In genomic region chr18:48303883-48304282, GRCh38 we compare ENCODE assay signal across 17 cellular contexts.
DNase-seq lines count a peak whose midpoint lies in the region; FAIRE-seq and TF ChIP-seq lines count a peak whose summit lies in the region.
"Had no signal": no experiment of that assay in that cellular context is flagged by ENCODE, and none has a peak within 500 bp of the region (broad histone marks: within the 10 kb centered on the region; RNA-seq: fewer than 3 reads in every experiment).

No MANE protein-coding gene starts in this region.

- no peak overlapping the region for H4K5ac ChIP-seq in H1 (ENCODE audit: insufficient read length, low read depth, low read length)

- H4K91ac ChIP-seq in H1 (replicated peaks; ENCODE audit: insufficient read length, low read length), result no peak overlapping the region

- no peak overlapping the region for H2BK20ac ChIP-seq in H1 (ENCODE audit: low read length)

- H3K79me1 ChIP-seq in H1 (ENCODE audit: low read depth, low read length), result no peaks in the 10 kb centered on the region

- H3K56ac ChIP-seq in H1 (replicated peaks; ENCODE audit: insufficient read length, low read depth, low read length), result no peak overlapping the region

- TF ChIP-seq CTCF in H1 (IDR thresholded peaks at IDR 0.05; ENCODE audit: control extremely low read depth in 1 of 3, insufficient read depth in 1 of 3, low read depth in 1 of 3, low read length in 3 of 3) (no peak), spleen (IDR thresholded peaks at IDR 0.05 in 8 of 11, conservative IDR thresholded peaks at IDR 0.05 in 3 of 11) (no peak), testis (IDR thresholded peaks at IDR 0.05) (no peak), D721Med (IDR thresholded peaks at IDR 0.05; ENCODE audit: insufficient read depth, missing control alignments) (no peak)

- CTCF ChIA-PET in H1 (lab: Charles Lee; ENCODE audit: partially characterized antibody), result interaction anchor here (1.5 to 1.7 kb wide), 3 partner anchors 13 to 274 kb away, joined by 4 to 6 read pairs (median 4); no protein-coding TSS in a partner anchor

- H3K4me3 ChIP-seq in H1 (ENCODE audit: extremely low read depth in 1 of 4, insufficient read depth in 2 of 4, low read depth in 3 of 4, low read length in 4 of 4), result no peak overlapping the region
- no peak overlapping the region for H3K4me3 ChIP-seq in spleen
- H3K4me3 ChIP-seq in testis, result no peak overlapping the region

- H2BK5ac ChIP-seq in H1 (ENCODE audit: low read depth, low read length), result no peak overlapping the region

- H3K9me3 ChIP-seq in H1 (ENCODE audit: insufficient read depth in 2 of 2, low read depth in 1 of 2, low read length in 1 of 2) (no peaks in the 10 kb centered on the region), spleen (no peaks in the 10 kb centered on the region), testis (no peaks in the 10 kb centered on the region)

- WGBS in H1 (ENCODE audit: extremely low coverage in 1 of 2, insufficient coverage in 1 of 2, insufficient read length in 1 of 2, insufficient replicate concordance in 2 of 2, low coverage in 1 of 2, low lambda C conversion rate in 2 of 2, missing lambda C conversion rate in 1 of 2), 2 experiments, result 98% methylated on average over 3 of the region's 3 CpGs; no CpG with 5 or more reads in 1 of the 2 experiments
- WGBS in spleen, 5 donors, result 69 to 90% (median 73%) methylated on average over 1 to 3 of the region's 3 CpGs
- 76 to 92% methylated on average over 3 of the region's 3 CpGs for WGBS in testis, 2 donors

- H2AK5ac ChIP-seq in H1 (ENCODE audit: low read depth, low read length), result no peak overlapping the region

- H3K4me1 ChIP-seq in H1 (replicated peaks in 1 of 4; ENCODE audit: control insufficient read depth in 3 of 4, insufficient read depth in 4 of 4, low read length in 3 of 4), result peaks cover 0 to 3% (median 0%) of the 10 kb centered on the region in 4 experiments; a peak in 2 of 7 replicates
- peaks cover 4 to 59% (median 13%) of the 10 kb centered on the region in 6 donors for H3K4me1 ChIP-seq in spleen
- no peaks in the 10 kb centered on the region for H3K4me1 ChIP-seq in testis

- no peak overlapping the region for H3K4ac ChIP-seq in H1 (replicated peaks; ENCODE audit: insufficient read length, low read depth, low read length)

- H2BK120ac ChIP-seq in H1 (replicated peaks; ENCODE audit: low read depth, low read length), result no peak overlapping the region

- H3K27me3 ChIP-seq in H1 (replicated peaks in 1 of 4; ENCODE audit: control insufficient read depth in 3 of 4, extremely low read depth in 1 of 4, insufficient read depth in 3 of 4, low read length in 3 of 4) (no peaks in the 10 kb centered on the region; a peak in 1 of 7 replicates), spleen (replicated peaks in 1 of 7) (no peaks in the 10 kb centered on the region), testis (no peaks in the 10 kb centered on the region)

- no peak for TF ChIP-seq RAD21 in H1 (IDR thresholded peaks at IDR 0.05 in 1 of 2, conservative IDR thresholded peaks at IDR 0.05 in 1 of 2; ENCODE audit: low read depth in 2 of 2, low read length in 2 of 2)

- H3K4me2 ChIP-seq in H1 (ENCODE audit: insufficient read depth in 1 of 2, low read depth in 2 of 2, low read length in 2 of 2), result no peak overlapping the region

- peak overlapping the region; percentile 14; the same call in 1 of the 2 replicates for H2BK12ac ChIP-seq in H1 (ENCODE audit: low read depth, low read length)

- H3K18ac ChIP-seq in H1 (ENCODE audit: extremely low read depth, low read length), result no peak overlapping the region

- no peak for TF ChIP-seq EP300 in H1 (IDR thresholded peaks at IDR 0.05; ENCODE audit: borderline replicate concordance in 1 of 2, low read depth in 2 of 2, low read length in 2 of 2)

- no peak overlapping the region for H3K23ac ChIP-seq in H1 (ENCODE audit: insufficient read length)

- FAIRE-seq in H1 (lab: Jason Lieb, UNC), result no peak
- no peak for FAIRE-seq in D721Med (lab: Jason Lieb, UNC)
- FAIRE-seq: G401.6, GM12892 had no signal

- no peaks in the 10 kb centered on the region for H4K20me1 ChIP-seq in H1 (replicated peaks in 1 of 2; ENCODE audit: control insufficient read depth in 1 of 2, insufficient read depth in 2 of 2, low read length in 2 of 2)

- H2BK15ac ChIP-seq in H1 (ENCODE audit: low read length), result no peak overlapping the region

- H3K79me2 ChIP-seq in H1 (ENCODE audit: control insufficient read depth in 1 of 2, insufficient read depth in 2 of 2, low read length in 2 of 2), result no peaks in the 10 kb centered on the region

- no peaks in the 10 kb centered on the region for H3K23me2 ChIP-seq in H1 (ENCODE audit: low read depth, low read length)

- DNase-seq in H1 (ENCODE audit: low read depth in 1 of 2, low spot score in 2 of 2), result no peak
- DNase-seq in islet precursor cell, result peak; percentile 34
- peak; percentile 43 for DNase-seq in spleen
- no peak for DNase-seq in testis
- DNase-seq in NCI-H2196 (lab: John Stamatoyannopoulos, UW; ENCODE audit: unreplicated experiment), result no peak
- no peak for DNase-seq in D721Med (ENCODE audit: insufficient read length, low spot score)
- DNase-seq: C1 segment of cervical spinal cord; Calu3; CD4-positive, alpha-beta memory T cell; COR-L47; DMS153; DND-41; GOT3; H7; HCEC 1CT had no signal

- no peak overlapping the region for H4K8ac ChIP-seq in H1 (ENCODE audit: extremely low read depth, insufficient read depth, low read length)

- no peak for TF ChIP-seq POLR2A in H1 (IDR thresholded peaks at IDR 0.05; ENCODE audit: control extremely low read depth in 1 of 2, low read depth in 2 of 2, low read length in 2 of 2)
- no peak for TF ChIP-seq POLR2A in spleen (IDR thresholded peaks at IDR 0.05)
- TF ChIP-seq POLR2A in testis (IDR thresholded peaks at IDR 0.05), result no peak

- no peak overlapping the region for H3K14ac ChIP-seq in H1 (ENCODE audit: insufficient read length)

- POLR2A ChIA-PET in H1 (lab: Charles Lee; ENCODE audit: partially characterized antibody), result no interaction called here

- H3K27ac ChIP-seq in H1 (ENCODE audit: low read depth, low read length) (no peak overlapping the region), spleen (peak overlapping the region in 2 of 8 donors; percentile 33 to 49), testis (no peak overlapping the region)

- H2AFZ ChIP-seq in H1 (ENCODE audit: low read length), result no peak overlapping the region

- H3K9ac ChIP-seq in H1 (replicated peaks in 1 of 4; ENCODE audit: extremely low read depth in 1 of 4, low read depth in 3 of 4, low read length in 3 of 4), result no peak overlapping the region

- no peaks in the 10 kb centered on the region for H3K36me3 ChIP-seq in H1 (ENCODE audit: control insufficient read depth in 2 of 4, insufficient read depth in 4 of 4, low read length in 3 of 4)
- H3K36me3 ChIP-seq in spleen, result no peaks in the 10 kb centered on the region
- H3K36me3 ChIP-seq in testis (ENCODE audit: low read depth, missing control alignments), result no peaks in the 10 kb centered on the region

- intact Hi-C loops in spleen (cut with DNase I; ENCODE audit: low total_unique reads) (no loop called here), testis (cut with DNase I; ENCODE audit: low total_unique reads) (no loop called here)

TF ChIP-seq in H1, 55 proteins besides CTCF, POLR2A, EP300 and RAD21:
- TF ChIP-seq ZNF274 (IDR thresholded peaks at IDR 0.05; ENCODE audit: borderline replicate concordance, extremely low read depth, low read length) (no peak), POU5F1 (IDR thresholded peaks at IDR 0.05; ENCODE audit: low read depth, low read length) (no peak), SRF (IDR thresholded peaks at IDR 0.05; ENCODE audit: low read depth, low read length) (no peak), KDM5A (IDR thresholded peaks at IDR 0.05; ENCODE audit: low read length) (no peak), SIN3A (conservative IDR thresholded peaks at IDR 0.05 in 1 of 2, IDR thresholded peaks at IDR 0.05 in 1 of 2; ENCODE audit: low read depth in 1 of 2, low read length in 2 of 2) (no peak), BRCA1 (IDR thresholded peaks at IDR 0.05; ENCODE audit: low read depth, low read length) (no peak), HDAC6 (IDR thresholded peaks at IDR 0.05; ENCODE audit: low read depth, low read length) (no peak)
- TF ChIP-seq, protein P1, sequence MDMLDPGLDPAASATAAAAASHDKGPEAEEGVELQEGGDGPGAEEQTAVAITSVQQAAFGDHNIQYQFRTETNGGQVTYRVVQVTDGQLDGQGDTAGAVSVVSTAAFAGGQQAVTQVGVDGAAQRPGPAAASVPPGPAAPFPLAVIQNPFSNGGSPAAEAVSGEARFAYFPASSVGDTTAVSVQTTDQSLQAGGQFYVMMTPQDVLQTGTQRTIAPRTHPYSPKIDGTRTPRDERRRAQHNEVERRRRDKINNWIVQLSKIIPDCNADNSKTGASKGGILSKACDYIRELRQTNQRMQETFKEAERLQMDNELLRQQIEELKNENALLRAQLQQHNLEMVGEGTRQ (IDR thresholded peaks at IDR 0.05; ENCODE audit: low read length), result no peak

Comparison
In these comparisons a context has a peak if more than half of its experiments do, and no peak if none do; other contexts are left out.
1. DNase-seq: peak in islet precursor cell (single experiment) and spleen (single experiment); none in H1 (0 of 2), testis (single experiment), NCI-H2196 (single experiment) and D721Med (single experiment).